8 cellular contexts compared by ENCODE assay signal in genomic region chr2:97662386-97662894, GRCh38. TPM values are rescaled to one million over a fixed set of nuclear protein-coding genes. Genes with fewer than 3 reads are reported as not detected.
A peak's percentile ranks its signal among the peaks of the same experiment; 100 is the strongest.
DNase-seq lines count a peak whose midpoint lies in the region; ATAC-seq and TF ChIP-seq lines count a peak whose summit lies in the region.

No MANE protein-coding gene starts in this region.

- H3K9ac ChIP-seq in smooth muscle cell (ENCODE audit: low read depth): peak overlapping the region; percentile 54

- peaks cover 7% of the 10 kb centered on the region for H3K4me1 ChIP-seq in smooth muscle cell (ENCODE audit: low read depth)
- peaks cover 5% of the 10 kb centered on the region for H3K4me1 ChIP-seq in foreskin keratinocyte

- H3K9me3 Mint-ChIP-seq in glutamatergic neuron (ENCODE audit: unreplicated experiment): peaks cover 15% of the 10 kb centered on the region

- H3F3A ChIP-seq in smooth muscle cell (ENCODE audit: low read depth): peaks cover 12% of the 10 kb centered on the region

- H2AFZ ChIP-seq in smooth muscle cell (ENCODE audit: low read depth): no peak overlapping the region

- peak overlapping the region; percentile 82 for H3K4me2 ChIP-seq in smooth muscle cell

- H3K27me3 Mint-ChIP-seq in T-helper 17 cell: no peaks in the 10 kb centered on the region
- H3K27me3 Mint-ChIP-seq in glutamatergic neuron (ENCODE audit: unreplicated experiment): peaks cover 7% of the 10 kb centered on the region

- H3K9me3 ChIP-seq in T-helper 17 cell (ENCODE audit: control insufficient read depth, low read length, poor library complexity, severe bottlenecking) (no peaks in the 10 kb centered on the region), smooth muscle cell (replicated peaks; ENCODE audit: low read depth) (no peaks in the 10 kb centered on the region)

- peaks cover 21% of the 10 kb centered on the region for H4K20me1 ChIP-seq in smooth muscle cell (ENCODE audit: low read depth)

- H3K27me3 ChIP-seq in H7 (ENCODE audit: control insufficient read depth, insufficient read depth, low read length): no peaks in the 10 kb centered on the region
- no peaks in the 10 kb centered on the region for H3K27me3 ChIP-seq in smooth muscle cell (ENCODE audit: low read depth)
- H3K27me3 ChIP-seq in foreskin keratinocyte: no peaks in the 10 kb centered on the region

- ATAC-seq in T-helper 17 cell (no peak), foreskin keratinocyte (no peak)

- H3K4me1 Mint-ChIP-seq in T-helper 17 cell (peaks cover 24% of the 10 kb centered on the region), glutamatergic neuron (ENCODE audit: low read depth, unreplicated experiment) (peaks cover 25% of the 10 kb centered on the region)

- H3K27ac Mint-ChIP-seq in T-helper 17 cell: peak overlapping the region; percentile 97
- peak overlapping the region; percentile 100 for H3K27ac Mint-ChIP-seq in glutamatergic neuron (ENCODE audit: unreplicated experiment)

- H3K4me3 ChIP-seq in H7 (ENCODE audit: insufficient read depth, low read depth, low read length): peak overlapping the region; percentile 74
- H3K4me3 ChIP-seq in smooth muscle cell: peak overlapping the region; percentile 72

- H3K4me3 Mint-ChIP-seq in T-helper 17 cell: peak overlapping the region; percentile 95
- peak overlapping the region; percentile 94 for H3K4me3 Mint-ChIP-seq in glutamatergic neuron (ENCODE audit: unreplicated experiment)

- peak overlapping the region; percentile 94 for H3K27ac ChIP-seq in smooth muscle cell (ENCODE audit: low read depth)
- H3K27ac ChIP-seq in foreskin keratinocyte: no peak overlapping the region

- peaks cover 5% of the 10 kb centered on the region for H3K36me3 ChIP-seq in H7 (replicated peaks; ENCODE audit: control insufficient read depth, insufficient read depth, low read length)
- H3K36me3 ChIP-seq in smooth muscle cell (ENCODE audit: low read depth): no peaks in the 10 kb centered on the region

- no peak for TF ChIP-seq CTCF in glutamatergic neuron (IDR thresholded peaks at IDR 0.05; ENCODE audit: partially characterized antibody, unreplicated experiment)
- TF ChIP-seq CTCF in smooth muscle cell (IDR thresholded peaks at IDR 0.05; ENCODE audit: borderline replicate concordance, insufficient read depth, poor library complexity, severe bottlenecking): no peak
- no peak for TF ChIP-seq CTCF in foreskin keratinocyte (conservative IDR thresholded peaks at IDR 0.05)

- H3K36me3 Mint-ChIP-seq in T-helper 17 cell (ENCODE audit: low read depth) (peaks cover 8% of the 10 kb centered on the region), glutamatergic neuron (ENCODE audit: unreplicated experiment) (no peaks in the 10 kb centered on the region)

- WGBS in smooth muscle cell (ENCODE audit: low lambda C conversion rate): 21% methylated on average over 12 of the region's 12 CpGs

- DNase-seq in H7 (peak; percentile 56), T-helper 17 cell (no peak), glutamatergic neuron (no peak), smooth muscle cell (lab: John Stamatoyannopoulos, UW; ENCODE audit: unreplicated experiment) (no peak), EL (no peak), foreskin keratinocyte (no peak), NCI-H187 treated with DMSO at 0.1 percent for 48 hours (lab: John Stamatoyannopoulos, UW) (no peak)
- no peak for DNase-seq in activated CD4-positive, alpha-beta T cell treated with anti-CD3 and anti-CD28 coated beads, Interleukin-2, amount 50 U/mL, for 48 hours

- H3K79me2 ChIP-seq in smooth muscle cell (ENCODE audit: low read depth): peaks cover 20% of the 10 kb centered on the region

RNA-seq across cellular contexts. Expression of gene ACTR1B, which starts 1.4 kb away (rescaled TPM):
- total RNA-seq in H7 (2014; rRNA removed; shearing (Covaris generic)): 49.7 and 58.3 TPM in 2 replicates
- total RNA-seq in T-helper 17 cell (10 to 100 TPM; 90.9 to 98.0 TPM), glutamatergic neuron (ENCODE audit: unreplicated experiment) (104 TPM), smooth muscle cell (43.7 and 47.2 TPM in 2 replicates), foreskin keratinocyte (57.8 and 59.1 TPM in 2 replicates)
- polyA plus RNA-seq in smooth muscle cell (20.8 and 21.7 TPM in 2 replicates), foreskin keratinocyte (52.7 and 54.0 TPM in 2 replicates)

RNA-seq across cellular contexts. Expression of gene C2orf92, which starts 7.1 kb away (rescaled TPM):
- total RNA-seq in H7 (2014; rRNA removed; shearing (Covaris generic)): 2.5 and 4.2 TPM in 2 replicates
- total RNA-seq in T-helper 17 cell (10 to 100 TPM; 12.5 to 13.5 TPM), glutamatergic neuron (ENCODE audit: unreplicated experiment) (19.6 TPM), smooth muscle cell (7.2 and 7.5 TPM in 2 replicates), foreskin keratinocyte (0.58 and 0.71 TPM in 2 replicates)
- polyA plus RNA-seq in smooth muscle cell (1.0 and 3.3 TPM in 2 replicates), foreskin keratinocyte (0.24 and 0.40 TPM in 2 replicates)

RNA-seq across cellular contexts. Expression of gene COX5B, which starts 16.6 kb away (rescaled TPM):
- 312 and 347 TPM in 2 replicates for total RNA-seq in H7 (2014; rRNA removed; shearing (Covaris generic))
- 100 to 1,000 TPM; 112 to 122 TPM for total RNA-seq in T-helper 17 cell
- 207 TPM for total RNA-seq in glutamatergic neuron (ENCODE audit: unreplicated experiment)
- total RNA-seq in smooth muscle cell: 332 and 402 TPM in 2 replicates
- polyA plus RNA-seq in smooth muscle cell: 404 and 454 TPM in 2 replicates
- 225 and 247 TPM in 2 replicates for total RNA-seq in foreskin keratinocyte
- 368 and 387 TPM in 2 replicates for polyA plus RNA-seq in foreskin keratinocyte

RNA-seq across cellular contexts. Expression of gene ZAP70, which starts 50.9 kb away (rescaled TPM):
- total RNA-seq in H7 (2014; rRNA removed; shearing (Covaris generic)): 0.33 and 2.5 TPM in 2 replicates
- total RNA-seq in T-helper 17 cell: 100 to 1,000 TPM; 406 to 439 TPM
- 1.3 TPM for total RNA-seq in glutamatergic neuron (ENCODE audit: unreplicated experiment)
- total RNA-seq in smooth muscle cell: 0.40 TPM in 1 of 2 replicates, not detected in the other
- 0.24 and 0.31 TPM in 2 replicates for polyA plus RNA-seq in smooth muscle cell
- not detected in 2 replicates for total RNA-seq in foreskin keratinocyte
- 0.01 TPM in 1 of 2 replicates, not detected in the other for polyA plus RNA-seq in foreskin keratinocyte
